17 cellular contexts compared by ENCODE assay signal in genomic region chr1:96557336-96557735, GRCh38.
"Had no signal": no experiment of that assay in that cellular context is flagged by ENCODE, and none has a peak within 500 bp of the region (broad histone marks: within the 10 kb centered on the region; RNA-seq: fewer than 3 reads in every experiment).

No MANE protein-coding gene starts in this region.

- ATAC-seq: activated T-helper 17 cell treated with anti-CD3 and anti-CD28 coated beads, Interleukin-2, amount 50 U/mL, for 72 hours; heart right ventricle; left lung; pancreas; stimulated activated naive CD8-positive, alpha-beta T cell treated with anti-CD3 and anti-CD28 coated beads, Interleukin-15, amount 100 ng/mL, for 72 hours had no signal

- H3K4me1 ChIP-seq: pancreas had no signal

- H3K27ac Mint-ChIP-seq: activated naive CD4-positive, alpha-beta T cell treated with anti-CD3 and anti-CD28 coated beads for 36 hours; activated T-helper 17 cell treated with anti-CD3 and anti-CD28 coated beads, Interleukin-2, amount 50 U/mL, for 72 hours; neural progenitor cell; stimulated activated naive CD8-positive, alpha-beta T cell treated with anti-CD3 and anti-CD28 coated beads, Interleukin-15, amount 100 ng/mL, for 72 hours had no signal

- H3K4me1 Mint-ChIP-seq: activated T-helper 17 cell treated with anti-CD3 and anti-CD28 coated beads, Interleukin-2, amount 50 U/mL, for 72 hours; stimulated activated naive CD8-positive, alpha-beta T cell treated with anti-CD3 and anti-CD28 coated beads, Interleukin-15, amount 100 ng/mL, for 72 hours had no signal

- DNase-seq: activated CD4-positive, alpha-beta T cell treated with anti-CD3 and anti-CD28 coated beads, Interleukin-2, amount 50 U/mL, for 1 hour; activated naive CD4-positive, alpha-beta T cell treated with anti-CD3 and anti-CD28 coated beads for 36 hours; activated T-cell treated with anti-CD3 and anti-CD28 coated beads for 4 hours; central memory CD4-positive, alpha-beta T cell; effector memory CD4-positive, alpha-beta T cell; heart right ventricle; left lung; mesendoderm; pancreas; stimulated activated CD4-positive, alpha-beta T cell treated with anti-CD3 and anti-CD28 coated beads, Interleukin-15, amount 100 ng/mL, for 24 hours; stimulated activated CD4-positive, alpha-beta T cell treated with anti-CD3 and anti-CD28 coated beads, Interleukin-4, amount 100 ng/mL, for 24 hours; stimulated activated naive CD8-positive, alpha-beta T cell treated with anti-CD3 and anti-CD28 coated beads, Interleukin-15, amount 100 ng/mL, for 72 hours had no signal

- H3K4me2 ChIP-seq: neural progenitor cell had no signal

- H3K4me3 ChIP-seq: heart right ventricle, left lung, neural progenitor cell, pancreas, thoracic aorta had no signal

- H3K9ac ChIP-seq: neural progenitor cell had no signal

- H2AFZ ChIP-seq: neural progenitor cell had no signal

- H3K36me3 ChIP-seq: heart right ventricle, left lung, neural progenitor cell, pancreas, thoracic aorta had no signal

- H3K9me3 ChIP-seq: left lung, pancreas, thoracic aorta had no signal

- H3K27ac ChIP-seq: heart right ventricle, left lung, neural progenitor cell, pancreas, thoracic aorta had no signal

- FAIRE-seq: frontal cortex, islet of Langerhans, pancreas had no signal

- H3K27me3 ChIP-seq: heart right ventricle, left lung, neural progenitor cell, pancreas had no signal

- H3K4me3 Mint-ChIP-seq: activated naive CD4-positive, alpha-beta T cell treated with anti-CD3 and anti-CD28 coated beads for 36 hours; activated T-helper 17 cell treated with anti-CD3 and anti-CD28 coated beads, Interleukin-2, amount 50 U/mL, for 72 hours; neural progenitor cell; stimulated activated naive CD8-positive, alpha-beta T cell treated with anti-CD3 and anti-CD28 coated beads, Interleukin-15, amount 100 ng/mL, for 72 hours had no signal

- H3K36me3 Mint-ChIP-seq: neural progenitor cell had no signal

- H3K9me3 Mint-ChIP-seq: activated naive CD4-positive, alpha-beta T cell treated with anti-CD3 and anti-CD28 coated beads for 36 hours; activated T-helper 17 cell treated with anti-CD3 and anti-CD28 coated beads, Interleukin-2, amount 50 U/mL, for 72 hours; stimulated activated naive CD8-positive, alpha-beta T cell treated with anti-CD3 and anti-CD28 coated beads, Interleukin-15, amount 100 ng/mL, for 72 hours had no signal
